ENCODE assay signal across 29 cellular contexts in genomic region chr15:66312144-66312543, GRCh38. TPM values are rescaled to one million over a fixed set of nuclear protein-coding genes. Genes with fewer than 3 reads are reported as not detected.
"Had no signal": no experiment of that assay in that cellular context is flagged by ENCODE, and none has a peak within 500 bp of the region (broad histone marks: within the 10 kb centered on the region; RNA-seq: fewer than 3 reads in every experiment).

No MANE protein-coding gene starts in this region.

- ATAC-seq: Panc1 had no signal

- H3K27ac ChIP-seq: brain microvascular endothelial cell, colonic mucosa, SJCRH30, SK-N-MC had no signal

- H3K27me3 ChIP-seq: brain microvascular endothelial cell, colonic mucosa, SJCRH30 had no signal

- H3K9me3 Mint-ChIP-seq: activated CD4-positive, alpha-beta memory T cell treated with anti-CD3 and anti-CD28 coated beads for 36 hours; activated CD4-positive, alpha-beta T cell treated with anti-CD3 and anti-CD28 coated beads, Interleukin-2, amount 10 ng/mL, durations not matched to agents 7 days and 5 days; activated naive CD4-positive, alpha-beta T cell treated with anti-CD3 and anti-CD28 coated beads, Interleukin-2, amount 50 U/mL, for 24 hours; IgD-negative memory B cell had no signal

- DNase-seq: activated CD4-positive, alpha-beta memory T cell treated with anti-CD3 and anti-CD28 coated beads for 36 hours; activated CD4-positive, alpha-beta T cell treated with anti-CD3 and anti-CD28 coated beads, Interleukin-2, amount 10 ng/mL, durations not matched to agents 7 days and 5 days; activated gamma-delta T cell treated with Interleukin-2 at 50 U/mL for 16 hours; activated T-cell treated with anti-CD3 and anti-CD28 coated beads, Interleukin-2, amount 50 U/mL, for 1 hour; amniotic stem cell; aorta; brain microvascular endothelial cell; central memory CD4-positive, alpha-beta T cell; colonic mucosa; Karpas-422; KBM-7; NCI-H1048; NCI-H1105 treated with DMSO at 0.1 percent for 48 hours; NCI-H1436; NCI-H1694; NCI-H1930; NCI-H2081 treated with DMSO at 0.1 percent for 48 hours; NCI-H345; NCI-H524 treated with DMSO at 0.1 percent for 48 hours; SHP77; SJCRH30; T1000 had no signal

- H3K4me1 ChIP-seq: colonic mucosa had no signal

- H3K4me3 Mint-ChIP-seq: activated CD4-positive, alpha-beta memory T cell treated with anti-CD3 and anti-CD28 coated beads for 36 hours; activated CD4-positive, alpha-beta T cell treated with anti-CD3 and anti-CD28 coated beads, Interleukin-2, amount 10 ng/mL, durations not matched to agents 7 days and 5 days; activated naive CD4-positive, alpha-beta T cell treated with anti-CD3 and anti-CD28 coated beads, Interleukin-2, amount 50 U/mL, for 24 hours; IgD-negative memory B cell had no signal

- H3K27me3 Mint-ChIP-seq: activated CD4-positive, alpha-beta memory T cell treated with anti-CD3 and anti-CD28 coated beads for 36 hours; activated CD4-positive, alpha-beta T cell treated with anti-CD3 and anti-CD28 coated beads, Interleukin-2, amount 10 ng/mL, durations not matched to agents 7 days and 5 days; activated naive CD4-positive, alpha-beta T cell treated with anti-CD3 and anti-CD28 coated beads, Interleukin-2, amount 50 U/mL, for 24 hours; IgD-negative memory B cell had no signal

- H3K9me3 ChIP-seq: colonic mucosa, SJCRH30 had no signal

- H3K4me1 Mint-ChIP-seq: activated CD4-positive, alpha-beta T cell treated with anti-CD3 and anti-CD28 coated beads, Interleukin-2, amount 10 ng/mL, durations not matched to agents 7 days and 5 days; activated naive CD4-positive, alpha-beta T cell treated with anti-CD3 and anti-CD28 coated beads, Interleukin-2, amount 50 U/mL, for 24 hours had no signal

- H3K4me3 ChIP-seq: colonic mucosa, SJCRH30, SK-N-MC had no signal

- H3K36me3 ChIP-seq: colonic mucosa had no signal

- H3K27ac Mint-ChIP-seq: activated naive CD4-positive, alpha-beta T cell treated with anti-CD3 and anti-CD28 coated beads, Interleukin-2, amount 50 U/mL, for 24 hours; IgD-negative memory B cell had no signal

RNA-seq across cellular contexts. Expression of gene MEGF11, which starts 58.6 kb away (rescaled TPM):
- total RNA-seq: activated CD4-positive, alpha-beta memory T cell treated with anti-CD3 and anti-CD28 coated beads for 36 hours; activated CD4-positive, alpha-beta T cell treated with anti-CD3 and anti-CD28 coated beads, Interleukin-2, amount 10 ng/mL, durations not matched to agents 7 days and 5 days; activated CD8-positive, alpha-beta memory T cell treated with anti-CD3 and anti-CD28 coated beads for 36 hours; aorta; chondrocyte; colonic mucosa; RPMI7951 had no signal
- polyA plus RNA-seq: aorta had no signal
